ENCODE assay signal across 19 cellular contexts in genomic region chr5:159161361-159162214, GRCh38. TPM values are rescaled to one million over a fixed set of nuclear protein-coding genes. Genes with fewer than 3 reads are reported as not detected.
A peak's percentile ranks its signal among the peaks of the same experiment; 100 is the strongest.
DNase-seq lines count a peak whose midpoint lies in the region; ATAC-seq lines count a peak whose summit lies in the region.
"Had no signal": no experiment of that assay in that cellular context is flagged by ENCODE, and none has a peak within 500 bp of the region (broad histone marks: within the 10 kb centered on the region; RNA-seq: fewer than 3 reads in every experiment).

No MANE protein-coding gene starts in this region.

- peak overlapping the region in 1 of 3 donors; percentile 31 for H3K4me3 Mint-ChIP-seq in T-cell

- no peak overlapping the region for H3K9ac ChIP-seq in Karpas-422 (ENCODE audit: low read length)
- H3K9ac ChIP-seq: BLaER1, SK-N-SH had no signal

- no peaks in the 10 kb centered on the region for H3K9me3 ChIP-seq in Karpas-422 (ENCODE audit: low read length)
- H3K9me3 ChIP-seq: BLaER1, colonic mucosa, gastrocnemius medialis, SK-N-SH, thyroid gland had no signal

- H3K4me3 ChIP-seq in ACC112 (ENCODE audit: low read depth, low read length): no peak overlapping the region
- no peak overlapping the region for H3K4me3 ChIP-seq in Karpas-422 (ENCODE audit: low read length)
- H3K4me3 ChIP-seq: BLaER1, colonic mucosa, gastrocnemius medialis, PC-9, thyroid gland had no signal

- peak; percentile 16 for DNase-seq in NCI-H82 (lab: John Stamatoyannopoulos, UW)
- no peak for DNase-seq in NCI-H82 treated with DMSO at 0.1 percent for 48 hours (lab: John Stamatoyannopoulos, UW; ENCODE audit: unreplicated experiment)
- no peak for DNase-seq in T-cell
- no peak for DNase-seq in globus pallidus (ENCODE audit: low spot score)
- DNase-seq in Karpas-422: no peak
- DNase-seq: 8988T; activated CD4-positive, alpha-beta T cell treated with anti-CD3 and anti-CD28 coated beads, Interleukin-2, amount 50 U/mL, for 4 hours; activated effector memory CD4-positive, alpha-beta T cell treated with Interleukin-2 at 50 U/mL for 16 hours; colonic mucosa; gastrocnemius medialis; NCI-H1417; PC-9; SK-N-SH; stimulated activated CD4-positive, alpha-beta T cell treated with anti-CD3 and anti-CD28 coated beads, Interleukin-12 subunit alpha, Interleukin-12 subunit beta, amount 100 ng/mL, for 4 hours; thyroid gland had no signal

- CTCF ChIA-PET in T-cell (lab: Charles Lee): interaction anchor here (0.7 to 1.4 kb wide), 3 partner anchors 14 to 418 kb away, joined by 3 to 7 read pairs (median 4); no protein-coding TSS in a partner anchor

- H4K20me1 ChIP-seq in Karpas-422 (ENCODE audit: insufficient read depth, low read depth, low read length): peaks cover 16% of the 10 kb centered on the region

- peaks cover 17 to 42% (median 35%) of the 10 kb centered on the region in 3 donors for H3K4me1 Mint-ChIP-seq in T-cell

- H3K9me2 ChIP-seq in Karpas-422 (replicated peaks; ENCODE audit: insufficient read depth, low read length): no peaks in the 10 kb centered on the region
- H3K9me2 ChIP-seq: SK-N-SH had no signal

- H3K36me3 ChIP-seq in ACC112 (ENCODE audit: insufficient read depth, low read length) (peaks cover 21% of the 10 kb centered on the region), Karpas-422 (ENCODE audit: insufficient read depth, low read length) (peaks cover 45% of the 10 kb centered on the region)
- H3K36me3 ChIP-seq: colonic mucosa had no signal

- H3K36me3 Mint-ChIP-seq in T-cell: peaks cover 48% of the 10 kb centered on the region

- peak overlapping the region; percentile 7 to 45 for H3K27ac Mint-ChIP-seq in T-cell

- H2AFZ ChIP-seq in ACC112 (ENCODE audit: low read length, unreplicated experiment) (no peak overlapping the region), Karpas-422 (ENCODE audit: low read length) (no peak overlapping the region)
- H2AFZ ChIP-seq: PC-9 had no signal

- peak overlapping the region; percentile 47 for H3K27ac ChIP-seq in ACC112 (ENCODE audit: low read depth, low read length)
- no peak overlapping the region for H3K27ac ChIP-seq in Karpas-422 (ENCODE audit: low read length)
- H3K27ac ChIP-seq: BLaER1, colonic mucosa, gastrocnemius medialis, PC-9, thyroid gland had no signal

- H3K27me3 ChIP-seq in ACC112 (ENCODE audit: insufficient read depth, low read length): no peaks in the 10 kb centered on the region
- H3K27me3 ChIP-seq in Karpas-422 (ENCODE audit: low read length): no peaks in the 10 kb centered on the region
- H3K27me3 ChIP-seq: BLaER1, colonic mucosa, gastrocnemius medialis, thyroid gland had no signal

- POLR2A ChIA-PET in T-cell (lab: Charles Lee): interaction anchor here in 1 of 2 donors (0.5 kb wide), 1 partner anchor 1171 kb away, joined by 5 read pairs; no protein-coding TSS in a partner anchor

- H3K27me3 Mint-ChIP-seq in T-cell: no peaks in the 10 kb centered on the region

- no peak overlapping the region for H3K4me2 ChIP-seq in Karpas-422 (ENCODE audit: low read depth, low read length, poor library complexity, severe bottlenecking)
- H3K4me2 ChIP-seq: BLaER1, PC-9, SK-N-SH had no signal

- peaks cover 37% of the 10 kb centered on the region for H3K4me1 ChIP-seq in ACC112 (ENCODE audit: control insufficient read depth, insufficient read depth, low read length, unreplicated experiment)
- peaks cover under 1% of the 10 kb centered on the region for H3K4me1 ChIP-seq in Karpas-422 (ENCODE audit: low read length)
- H3K4me1 ChIP-seq: colonic mucosa, gastrocnemius medialis had no signal

- H3K79me2 ChIP-seq in ACC112 (ENCODE audit: control insufficient read depth, insufficient read depth, low read length, unreplicated experiment) (peaks cover 9% of the 10 kb centered on the region), Karpas-422 (ENCODE audit: low read length) (peaks cover 22% of the 10 kb centered on the region)

- no peaks in the 10 kb centered on the region for H3K9me3 Mint-ChIP-seq in T-cell

- no peak for ATAC-seq in T-cell (replicated peaks in 1 of 4)
- ATAC-seq in esophagus mucosa: peak; percentile 34
- ATAC-seq in HG03521 (IDR thresholded peaks at IDR 0.05; ENCODE audit: unreplicated experiment): no peak
- ATAC-seq: gastrocnemius medialis had no signal

RNA-seq across cellular contexts. Expression of gene RNF145, which starts 47.8 kb away (rescaled TPM):
- 10 to 100 TPM; 54.0 to 62.8 (median 60.1) TPM for total RNA-seq in T-cell
- 111 TPM for total RNA-seq in esophagus mucosa
- 68.7 and 113 TPM in 2 replicates for total RNA-seq in Karpas-422 (2014; rRNA removed; shearing (Covaris generic); ENCODE audit: low replicate concordance)
